Comparison of ENCODE assay signal across 21 cellular contexts in the genomic region with DNA sequence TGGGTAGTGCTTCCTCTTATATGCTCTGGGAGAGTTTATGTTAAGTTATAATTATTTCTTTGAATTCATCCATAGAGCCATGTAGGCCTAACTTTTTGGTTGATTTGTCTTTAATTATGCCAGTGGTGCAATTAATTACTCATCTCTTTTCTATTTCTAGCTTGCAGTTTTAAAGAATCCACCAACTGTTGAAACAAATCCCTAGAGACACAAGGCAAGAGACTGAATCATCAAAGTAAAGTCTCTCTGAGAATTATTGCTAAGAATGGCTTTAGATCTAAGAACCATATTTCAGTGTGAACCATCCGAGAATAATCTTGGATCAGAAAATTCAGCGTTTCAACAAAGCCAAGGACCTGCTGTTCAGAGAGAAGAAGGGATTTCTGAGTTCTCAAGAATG. TPM values are rescaled to one million over a fixed set of nuclear protein-coding genes. Genes with fewer than 3 reads are reported as not detected.
DNase-seq lines count a peak whose midpoint lies in the region; ATAC-seq, FAIRE-seq and TF ChIP-seq lines count a peak whose summit lies in the region.
"Had no signal": no experiment of that assay in that cellular context is flagged by ENCODE, and none has a peak within 500 bp of the region (broad histone marks: within the 10 kb centered on the region; RNA-seq: fewer than 3 reads in every experiment).

No MANE protein-coding gene starts in this region.

- H3K27ac ChIP-seq in A549 (no peak overlapping the region), OCI-LY7 (ENCODE audit: low read depth, low read length, poor library complexity, severe bottlenecking) (no peak overlapping the region)
- H3K27ac ChIP-seq: 22Rv1, C4-2B, SK-N-MC had no signal

- TF ChIP-seq POLR2A in A549 (IDR thresholded peaks at IDR 0.05; ENCODE audit: low read length): no peak

- H3K27me3 ChIP-seq in adipocyte (replicated peaks; ENCODE audit: control insufficient read depth, insufficient read depth, low read length): no peaks in the 10 kb centered on the region

- intact Hi-C loops in OCI-LY7 (cut with micrococcal nuclease; ENCODE audit: unreplicated experiment): no loop called here

- no TSS peak for BruUV-seq in OCI-LY7 (replicated peaks; lab: Mats Ljungman, UMichigan)

- CTCF ChIA-PET in A549 (lab: Yijun Ruan, JAX) (no interaction called here), OCI-LY7 (lab: Charles Lee; ENCODE audit: unreplicated experiment) (no interaction called here)

- H3K4me2 ChIP-seq in A549: no peak overlapping the region
- no peak overlapping the region for H3K4me2 ChIP-seq in OCI-LY7 (ENCODE audit: low read length)

- H3K9me2 ChIP-seq in OCI-LY7 (ENCODE audit: insufficient read depth, low read length): no peaks in the 10 kb centered on the region

- no peaks in the 10 kb centered on the region for H3K36me3 ChIP-seq in adipocyte (ENCODE audit: control insufficient read depth, insufficient read depth, low read length, severe bottlenecking)
- no peaks in the 10 kb centered on the region for H3K36me3 ChIP-seq in OCI-LY7 (ENCODE audit: insufficient read depth, low read length)

- WGBS in A549 (ENCODE audit: missing lambda C conversion rate): 4% methylated on average over 2 of the region's 2 CpGs

- H3K9me3 ChIP-seq in A549: peaks cover 87% of the 10 kb centered on the region
- H3K9me3 ChIP-seq in adipocyte (ENCODE audit: control insufficient read depth, low read length): no peaks in the 10 kb centered on the region
- H3K9me3 ChIP-seq in OCI-LY7 (ENCODE audit: low read length): 0 out of 2 replicates have a peak, but pooled peaks cover 5% of the 10 kb centered on the region

- H4K20me1 ChIP-seq in OCI-LY7 (ENCODE audit: insufficient read depth, low read length): no peaks in the 10 kb centered on the region

- ATAC-seq in A549: no peak

- TF ChIP-seq CTCF in A549 (IDR thresholded peaks at IDR 0.05) (no peak), foreskin fibroblast (IDR thresholded peaks at IDR 0.05; ENCODE audit: low read depth, low read length) (no peak), OCI-LY7 (conservative IDR thresholded peaks at IDR 0.05; ENCODE audit: low read length) (no peak)

- no peak for TF ChIP-seq RAD21 in A549 (conservative IDR thresholded peaks at IDR 0.05 in 1 of 2, IDR thresholded peaks at IDR 0.05 in 1 of 2)

- no peaks in the 10 kb centered on the region for H3K79me2 ChIP-seq in OCI-LY7 (ENCODE audit: insufficient read depth, low read depth, low read length)

- H3K4me1 ChIP-seq in A549: no peaks in the 10 kb centered on the region
- H3K4me1 ChIP-seq in adipocyte (ENCODE audit: control insufficient read depth, insufficient read depth, low read length): peaks cover 26% of the 10 kb centered on the region
- H3K4me1 ChIP-seq in OCI-LY7 (ENCODE audit: insufficient read depth, low read length, poor library complexity, severe bottlenecking): no peaks in the 10 kb centered on the region

- no peak overlapping the region for H3K9ac ChIP-seq in adipocyte (ENCODE audit: low read length)

- peak; percentile 39 for FAIRE-seq in A549 (lab: Jason Lieb, UNC)
- no peak for FAIRE-seq in GM19239 (lab: Jason Lieb, UNC)

- no peak overlapping the region for H2AFZ ChIP-seq in OCI-LY7 (ENCODE audit: low read length)

- POLR2A ChIA-PET in A549 (lab: Yijun Ruan, JAX): no interaction called here
- POLR2A ChIA-PET in OCI-LY7 (lab: Charles Lee): no interaction called here

- DNase-seq in A549 (ENCODE audit: low read depth in 1 of 2, low spot score in 1 of 2) (no peak), COLO829 (ENCODE audit: low spot score) (peak; percentile 73), adipocyte (ENCODE audit: low read depth) (peak; percentile 54), foreskin fibroblast (peak; percentile 10 to 39), LoVo (ENCODE audit: low spot score) (no peak), GM19239 (ENCODE audit: insufficient read length, low spot score) (no peak), iPS-NIHi11 (ENCODE audit: low spot score) (no peak), OCI-LY7 (ENCODE audit: low spot score) (no peak)
- DNase-seq: DMS79 treated with DMSO at 0.1 percent for 48 hours, H7, MM.1S, NCI-H1105, NCI-H1694 treated with DMSO at 0.1 percent for 48 hours, NCI-H510A treated with DMSO at 0.1 percent for 48 hours, NCI-H774, OCI-M1, Right ventricle myocardium superior had no signal

- H3K4me3 ChIP-seq in A549 (no peak overlapping the region), adipocyte (ENCODE audit: low read length) (peak overlapping the region; percentile 6), foreskin fibroblast (ENCODE audit: low read depth in 1 of 2, low read length in 2 of 2) (no peak overlapping the region), OCI-LY7 (ENCODE audit: low read depth, low read length, poor library complexity, severe bottlenecking) (no peak overlapping the region)
- H3K4me3 ChIP-seq: SK-N-MC had no signal

- no peak for TF ChIP-seq EP300 in A549 (IDR thresholded peaks at IDR 0.05)

TF ChIP-seq in A549, 52 proteins besides CTCF, POLR2A, EP300 and RAD21:
- TF ChIP-seq, protein P1, sequence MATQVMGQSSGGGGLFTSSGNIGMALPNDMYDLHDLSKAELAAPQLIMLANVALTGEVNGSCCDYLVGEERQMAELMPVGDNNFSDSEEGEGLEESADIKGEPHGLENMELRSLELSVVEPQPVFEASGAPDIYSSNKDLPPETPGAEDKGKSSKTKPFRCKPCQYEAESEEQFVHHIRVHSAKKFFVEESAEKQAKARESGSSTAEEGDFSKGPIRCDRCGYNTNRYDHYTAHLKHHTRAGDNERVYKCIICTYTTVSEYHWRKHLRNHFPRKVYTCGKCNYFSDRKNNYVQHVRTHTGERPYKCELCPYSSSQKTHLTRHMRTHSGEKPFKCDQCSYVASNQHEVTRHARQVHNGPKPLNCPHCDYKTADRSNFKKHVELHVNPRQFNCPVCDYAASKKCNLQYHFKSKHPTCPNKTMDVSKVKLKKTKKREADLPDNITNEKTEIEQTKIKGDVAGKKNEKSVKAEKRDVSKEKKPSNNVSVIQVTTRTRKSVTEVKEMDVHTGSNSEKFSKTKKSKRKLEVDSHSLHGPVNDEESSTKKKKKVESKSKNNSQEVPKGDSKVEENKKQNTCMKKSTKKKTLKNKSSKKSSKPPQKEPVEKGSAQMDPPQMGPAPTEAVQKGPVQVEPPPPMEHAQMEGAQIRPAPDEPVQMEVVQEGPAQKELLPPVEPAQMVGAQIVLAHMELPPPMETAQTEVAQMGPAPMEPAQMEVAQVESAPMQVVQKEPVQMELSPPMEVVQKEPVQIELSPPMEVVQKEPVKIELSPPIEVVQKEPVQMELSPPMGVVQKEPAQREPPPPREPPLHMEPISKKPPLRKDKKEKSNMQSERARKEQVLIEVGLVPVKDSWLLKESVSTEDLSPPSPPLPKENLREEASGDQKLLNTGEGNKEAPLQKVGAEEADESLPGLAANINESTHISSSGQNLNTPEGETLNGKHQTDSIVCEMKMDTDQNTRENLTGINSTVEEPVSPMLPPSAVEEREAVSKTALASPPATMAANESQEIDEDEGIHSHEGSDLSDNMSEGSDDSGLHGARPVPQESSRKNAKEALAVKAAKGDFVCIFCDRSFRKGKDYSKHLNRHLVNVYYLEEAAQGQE (IDR thresholded peaks at IDR 0.05): no peak
- TF ChIP-seq FOXS1 (CRISPR knock-in tag; IDR thresholded peaks at IDR 0.05) (no peak), FOSB (CRISPR knock-in tag; IDR thresholded peaks at IDR 0.05) (no peak), KDM1A (IDR thresholded peaks at IDR 0.05; ENCODE audit: low read depth) (no peak), NFE2L2 (conservative IDR thresholded peaks at IDR 0.05; ENCODE audit: low read length) (no peak), HOXB13 (CRISPR knock-in tag; IDR thresholded peaks at IDR 0.05; ENCODE audit: low read depth) (no peak)

RNA-seq across cellular contexts. Expression of a gene that starts 5.9 kb away (rescaled TPM):
- 8.2 and 8.4 TPM in 2 replicates for polyA plus RNA-seq in A549 (2011; rRNA removed)
- 4.2 and 5.9 TPM in 2 replicates for polyA plus RNA-seq in A549 (2012; cell fraction: cytosol; rRNA removed)
- 4.7 and 9.1 TPM in 2 replicates for polyA plus RNA-seq in A549 (2012; cell fraction: nucleus; rRNA removed)
- polyA plus RNA-seq in A549 (2017; fragmentation: RNase III; extraction: RNeasy Plus Mini Kit Qiagen cat#74134 plus additional on column Dnase treatment): 4.2 to 6.0 TPM (median 4.3 TPM) in 3 replicates
- polyA minus RNA-seq in A549 (2011; rRNA and poly(A)+ RNA removed): 10.2 and 13.5 TPM in 2 replicates
- 14.2 and 21.3 TPM in 2 replicates for total RNA-seq in OCI-LY7 (2014; rRNA removed; shearing (Covaris generic))
- total RNA-seq in OCI-LY7 (2022): 10.5 and 12.0 TPM in 2 replicates

RNA-seq across cellular contexts. Expression of a gene that starts 7.1 kb away (rescaled TPM):
- polyA plus RNA-seq in A549 (2011; rRNA removed) (0.04 TPM in 1 of 2 replicates, not detected in the other), A549 (2017; fragmentation: RNase III; extraction: RNeasy Plus Mini Kit Qiagen cat#74134 plus additional on column Dnase treatment) (not detected in 3 replicates)
- polyA plus RNA-seq in A549 (2012; cell fraction: cytosol; rRNA removed): not detected in 2 replicates
- not detected in 2 replicates for polyA plus RNA-seq in A549 (2012; cell fraction: nucleus; rRNA removed)
- polyA minus RNA-seq in A549 (2011; rRNA and poly(A)+ RNA removed): not detected in 2 replicates
- not detected in 2 replicates for total RNA-seq in OCI-LY7 (2014; rRNA removed; shearing (Covaris generic))
- not detected in 2 replicates for total RNA-seq in OCI-LY7 (2022)
- total RNA-seq: H7, HT-29, Right ventricle myocardium superior had no signal

RNA-seq across cellular contexts. Expression of a gene that starts 33.1 kb away (rescaled TPM):
- polyA plus RNA-seq in A549 (2011; rRNA removed) (not detected in 2 replicates), A549 (2017; fragmentation: RNase III; extraction: RNeasy Plus Mini Kit Qiagen cat#74134 plus additional on column Dnase treatment) (not detected in 3 replicates)
- not detected in 2 replicates for polyA plus RNA-seq in A549 (2012; cell fraction: cytosol; rRNA removed)
- polyA plus RNA-seq in A549 (2012; cell fraction: nucleus; rRNA removed): not detected in 2 replicates
- polyA minus RNA-seq in A549 (2011; rRNA and poly(A)+ RNA removed): not detected in 2 replicates
- not detected in 2 replicates for total RNA-seq in OCI-LY7 (2014; rRNA removed; shearing (Covaris generic))
- not detected in 2 replicates for total RNA-seq in OCI-LY7 (2022)
- total RNA-seq: HT-29 had no signal

RNA-seq across cellular contexts. Expression of a gene that starts 42.9 kb away (rescaled TPM):
- 11.6 and 15.8 TPM in 2 replicates for polyA plus RNA-seq in A549 (2011; rRNA removed)
- polyA plus RNA-seq in A549 (2012; cell fraction: cytosol; rRNA removed): 3.3 and 3.8 TPM in 2 replicates
- polyA plus RNA-seq in A549 (2012; cell fraction: nucleus; rRNA removed): 3.3 and 3.5 TPM in 2 replicates
- 6.9 to 7.7 TPM (median 7.5 TPM) in 3 replicates for polyA plus RNA-seq in A549 (2017; fragmentation: RNase III; extraction: RNeasy Plus Mini Kit Qiagen cat#74134 plus additional on column Dnase treatment)
- polyA minus RNA-seq in A549 (2011; rRNA and poly(A)+ RNA removed): 8.9 and 9.5 TPM in 2 replicates
- total RNA-seq in OCI-LY7 (2014; rRNA removed; shearing (Covaris generic)): 12.1 and 19.0 TPM in 2 replicates
- 10.5 and 15.2 TPM in 2 replicates for total RNA-seq in OCI-LY7 (2022)

RNA-seq across cellular contexts. Expression of a gene that starts 51.5 kb away (rescaled TPM):
- polyA plus RNA-seq in A549 (2011; rRNA removed) (1.4 and 1.5 TPM in 2 replicates), A549 (2017; fragmentation: RNase III; extraction: RNeasy Plus Mini Kit Qiagen cat#74134 plus additional on column Dnase treatment) (0.85 to 1.1 TPM (median 1.0 TPM) in 3 replicates)
- polyA plus RNA-seq in A549 (2012; cell fraction: cytosol; rRNA removed): 0.78 and 0.83 TPM in 2 replicates
- 1.2 and 2.2 TPM in 2 replicates for polyA plus RNA-seq in A549 (2012; cell fraction: nucleus; rRNA removed)
- polyA minus RNA-seq in A549 (2011; rRNA and poly(A)+ RNA removed): 1.9 and 2.3 TPM in 2 replicates
- total RNA-seq in OCI-LY7 (2014; rRNA removed; shearing (Covaris generic)): 9.2 and 10.8 TPM in 2 replicates
- total RNA-seq in OCI-LY7 (2022): 9.8 and 11.4 TPM in 2 replicates
- total RNA-seq: HT-29 had no signal

Comparison
In these comparisons a context has a peak if more than half of its experiments do, and no peak if none do; other contexts are left out.
1. DNase-seq: peak in COLO829 (single experiment), adipocyte (single experiment) and foreskin fibroblast (2 of 2); none in A549 (0 of 2), LoVo (single experiment), GM19239 (single experiment), iPS-NIHi11 (single experiment) and OCI-LY7 (single experiment).